In genomic region chr3:23161896-23162570, GRCh38 we compare ENCODE assay signal across 8 cellular contexts. TPM values are rescaled to one million over a fixed set of nuclear protein-coding genes. Genes with fewer than 3 reads are reported as not detected.
DNase-seq lines count a peak whose midpoint lies in the region; ATAC-seq lines count a peak whose summit lies in the region.

No MANE protein-coding gene starts in this region.

- DNase-seq in kidney tubule cell (ENCODE audit: low spot score) (peak; percentile 71), DMS 273 treated with DMSO at 0.1 percent for 48 hours (lab: John Stamatoyannopoulos, UW) (no peak), NCI-H748 treated with DMSO at 0.1 percent for 48 hours (lab: John Stamatoyannopoulos, UW) (no peak), H7 (no peak), DMS114 treated with DMSO at 0.1 percent for 48 hours (lab: John Stamatoyannopoulos, UW; ENCODE audit: unreplicated experiment) (no peak)

- peak; percentile 67 for ATAC-seq in GM18520 (IDR thresholded peaks at IDR 0.05; ENCODE audit: unreplicated experiment)
- ATAC-seq in GM21786 (IDR thresholded peaks at IDR 0.05; ENCODE audit: unreplicated experiment): peak; percentile 49
- ATAC-seq in HG03460 (IDR thresholded peaks at IDR 0.05; ENCODE audit: unreplicated experiment): peak; percentile 56

- no peaks in the 10 kb centered on the region for H3K36me3 ChIP-seq in H7 (replicated peaks; ENCODE audit: control insufficient read depth, insufficient read depth, low read length)

- H3K27me3 ChIP-seq in H7 (ENCODE audit: control insufficient read depth, insufficient read depth, low read length): no peaks in the 10 kb centered on the region

- H3K4me3 ChIP-seq in H7 (ENCODE audit: insufficient read depth, low read depth, low read length): no peak overlapping the region

RNA-seq across cellular contexts. Expression of gene UBE2E2, which starts 41.1 kb away (rescaled TPM):
- 56.8 and 78.5 TPM in 2 replicates for total RNA-seq in H7 (2014; rRNA removed; shearing (Covaris generic))
